In the genomic region with DNA sequence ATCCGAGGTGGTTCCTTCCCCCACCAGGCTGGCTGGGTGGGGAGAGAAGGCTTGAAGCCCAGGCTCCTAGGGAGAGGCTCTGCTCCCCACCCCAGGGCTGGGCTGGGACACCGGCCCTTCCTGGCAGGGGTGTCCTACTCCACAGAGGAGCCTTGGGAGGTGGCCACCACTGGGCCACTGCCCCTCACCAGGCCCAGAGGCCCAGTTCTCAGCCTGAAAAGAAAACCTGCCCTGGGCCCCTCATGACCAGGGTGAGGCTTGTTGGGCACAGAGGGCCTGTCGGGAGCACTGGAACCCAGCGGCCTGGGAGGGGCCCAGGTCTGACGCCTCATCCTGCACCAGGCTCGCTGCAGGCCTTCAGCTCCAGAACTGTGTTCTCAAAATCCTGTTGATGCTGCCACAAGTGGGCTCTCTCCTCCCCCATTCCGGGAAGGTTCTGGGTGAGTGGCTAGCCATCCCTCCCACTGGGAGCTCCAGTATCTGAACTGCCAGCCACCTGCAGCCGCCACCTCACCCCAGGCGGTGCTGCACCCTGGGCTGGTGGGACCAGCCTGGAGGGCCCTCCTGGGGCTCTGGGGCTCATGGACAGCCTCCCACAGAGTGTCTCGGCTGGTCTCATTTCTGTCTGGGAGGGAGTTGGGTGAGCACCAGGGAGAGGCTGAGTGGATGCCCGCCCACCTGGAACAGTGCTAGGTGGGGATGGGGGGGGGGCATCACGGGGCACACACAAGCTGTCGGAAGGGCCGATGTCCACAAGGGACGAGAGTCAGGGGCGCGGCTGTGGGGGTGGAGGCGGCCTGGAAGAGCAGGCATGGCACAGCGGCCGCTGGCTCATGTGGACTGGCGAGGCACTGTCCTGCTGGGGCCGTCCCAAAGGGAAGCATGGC, we compare ENCODE assay signal across 12 cellular contexts. TPM values are rescaled to one million over a fixed set of nuclear protein-coding genes. Genes with fewer than 3 reads are reported as not detected.
DNase-seq lines count a peak whose midpoint lies in the region; ATAC-seq and TF ChIP-seq lines count a peak whose summit lies in the region.
"Had no signal": no experiment of that assay in that cellular context is flagged by ENCODE, and none has a peak within 500 bp of the region (broad histone marks: within the 10 kb centered on the region; RNA-seq: fewer than 3 reads in every experiment).

No MANE protein-coding gene starts in this region.

- H3K4me1 ChIP-seq in stomach smooth muscle (ENCODE audit: control insufficient read depth, insufficient read depth, low read length): peaks cover 83% of the 10 kb centered on the region

- H3K27me3 ChIP-seq in MG63 (no peaks in the 10 kb centered on the region), stomach smooth muscle (ENCODE audit: control insufficient read depth in 1 of 2, insufficient read depth in 2 of 2, low read length in 2 of 2) (no peaks in the 10 kb centered on the region)

- H3K36me3 ChIP-seq in MG63: no peaks in the 10 kb centered on the region; the same call in 1 of the 2 replicates
- no peaks in the 10 kb centered on the region for H3K36me3 ChIP-seq in stomach smooth muscle (ENCODE audit: control insufficient read depth in 2 of 2, insufficient read depth in 2 of 2, low read length in 2 of 2)

- H3K4me3 ChIP-seq in MG63: peak overlapping the region; percentile 27
- peak overlapping the region; percentile 56 to 66 for H3K4me3 ChIP-seq in stomach smooth muscle (ENCODE audit: low read length in 2 of 2)
- H3K4me3 ChIP-seq: GM12878 had no signal

- no peaks in the 10 kb centered on the region for H3K9me3 Mint-ChIP-seq in brain
- H3K9me3 Mint-ChIP-seq: activated T-helper 17 cell treated with anti-CD3 and anti-CD28 coated beads, Interleukin-2, amount 50 U/mL, for 72 hours had no signal

- H3K27ac ChIP-seq in stomach smooth muscle (ENCODE audit: low read length): peak overlapping the region; percentile 98
- H3K27ac ChIP-seq: VCaP had no signal

- ATAC-seq in GM18873 (IDR thresholded peaks at IDR 0.05; ENCODE audit: low FRiP score, unreplicated experiment) (no peak), HG03521 (IDR thresholded peaks at IDR 0.05; ENCODE audit: unreplicated experiment) (no peak), HG03097 (IDR thresholded peaks at IDR 0.05; ENCODE audit: low FRiP score, unreplicated experiment) (no peak), GM18858 (IDR thresholded peaks at IDR 0.05; ENCODE audit: unreplicated experiment) (no peak)
- ATAC-seq: activated T-helper 17 cell treated with anti-CD3 and anti-CD28 coated beads, Interleukin-2, amount 50 U/mL, for 72 hours; GM12878 had no signal

- peaks cover 3% of the 10 kb centered on the region for H3K27me3 Mint-ChIP-seq in brain
- H3K27me3 Mint-ChIP-seq: activated T-helper 17 cell treated with anti-CD3 and anti-CD28 coated beads, Interleukin-2, amount 50 U/mL, for 72 hours had no signal

- DNase-seq in MG63 (no peak), left kidney (ENCODE audit: low read depth, low spot score) (peak; percentile 95)
- DNase-seq: effector CD8-positive, alpha-beta T cell had no signal

- peaks cover 5% of the 10 kb centered on the region for H3K36me3 Mint-ChIP-seq in brain

- H3K9ac ChIP-seq in stomach smooth muscle (ENCODE audit: low read length in 2 of 2): peak overlapping the region; percentile 84 to 88

- peak overlapping the region in 1 of 5 experiments; percentile 28 for H3K4me3 Mint-ChIP-seq in brain
- H3K4me3 Mint-ChIP-seq: activated T-helper 17 cell treated with anti-CD3 and anti-CD28 coated beads, Interleukin-2, amount 50 U/mL, for 72 hours had no signal

- H3K4me1 Mint-ChIP-seq in brain: peaks cover 40% of the 10 kb centered on the region
- H3K4me1 Mint-ChIP-seq: activated T-helper 17 cell treated with anti-CD3 and anti-CD28 coated beads, Interleukin-2, amount 50 U/mL, for 72 hours had no signal

- peak overlapping the region; percentile 62 to 97 (median 85) for H3K27ac Mint-ChIP-seq in brain

- H3K9me3 ChIP-seq in MG63 (no peaks in the 10 kb centered on the region), stomach smooth muscle (ENCODE audit: control insufficient read depth in 2 of 2, low read length in 2 of 2) (no peaks in the 10 kb centered on the region)

- TF ChIP-seq CTCF in brain (conservative IDR thresholded peaks at IDR 0.05): no peak

RNA-seq across cellular contexts. Expression of gene BAG5, which starts 11.8 kb away (rescaled TPM):
- total RNA-seq in MG63 (2014; rRNA removed; shearing (Covaris generic); ENCODE audit: low replicate concordance): 5.4 and 8.2 TPM in 2 replicates
- polyA plus RNA-seq in brain (ENCODE audit: insufficient read depth, low read depth, low replicate concordance): 19.6 TPM

RNA-seq across cellular contexts. Expression of gene COA8, which starts 12.1 kb away (rescaled TPM):
- 18.4 and 38.9 TPM in 2 replicates for total RNA-seq in MG63 (2014; rRNA removed; shearing (Covaris generic); ENCODE audit: low replicate concordance)
- 83.6 TPM for polyA plus RNA-seq in brain (ENCODE audit: insufficient read depth, low read depth, low replicate concordance)

RNA-seq across cellular contexts. Expression of gene TRMT61A, which starts 21.7 kb away (rescaled TPM):
- total RNA-seq in MG63 (2014; rRNA removed; shearing (Covaris generic); ENCODE audit: low replicate concordance): 29.0 and 43.2 TPM in 2 replicates
- polyA plus RNA-seq in brain (ENCODE audit: insufficient read depth, low read depth, low replicate concordance): 17.1 TPM

RNA-seq across cellular contexts. Expression of gene CKB, which starts 28.1 kb away (rescaled TPM):
- 34.9 and 45.2 TPM in 2 replicates for total RNA-seq in MG63 (2014; rRNA removed; shearing (Covaris generic); ENCODE audit: low replicate concordance)
- 2,462 TPM for polyA plus RNA-seq in brain (ENCODE audit: insufficient read depth, low read depth, low replicate concordance)
